In genomic region chr11:15603208-15603607, GRCh38 we compare ENCODE assay signal across 22 cellular contexts.
DNase-seq lines count a peak whose midpoint lies in the region; ATAC-seq and TF ChIP-seq lines count a peak whose summit lies in the region.
"Had no signal": no experiment of that assay in that cellular context is flagged by ENCODE, and none has a peak within 500 bp of the region (broad histone marks: within the 10 kb centered on the region; RNA-seq: fewer than 3 reads in every experiment).

No MANE protein-coding gene starts in this region.

- peak overlapping the region; percentile 52 for H3K27ac Mint-ChIP-seq in mesothelial cell of epicardium
- H3K27ac Mint-ChIP-seq: activated CD8-positive, alpha-beta T cell treated with anti-CD3 and anti-CD28 coated beads for 36 hours; naive thymus-derived CD8-positive, alpha-beta T cell had no signal

- no peak for ATAC-seq in HG03095 (IDR thresholded peaks at IDR 0.05; ENCODE audit: unreplicated experiment)
- no peak for ATAC-seq in GM18502 (IDR thresholded peaks at IDR 0.05; ENCODE audit: poor library complexity, unreplicated experiment)
- no peak for ATAC-seq in GM19455 (IDR thresholded peaks at IDR 0.05; ENCODE audit: unreplicated experiment)
- ATAC-seq: activated CD8-positive, alpha-beta T cell treated with anti-CD3 and anti-CD28 coated beads for 36 hours; esophagus mucosa; naive thymus-derived CD8-positive, alpha-beta T cell; pancreas had no signal

- peaks cover 30% of the 10 kb centered on the region for H3K4me1 Mint-ChIP-seq in mesothelial cell of epicardium
- H3K4me1 Mint-ChIP-seq: naive thymus-derived CD8-positive, alpha-beta T cell had no signal

- H3K9me3 Mint-ChIP-seq in mesothelial cell of epicardium, result no peaks in the 10 kb centered on the region
- H3K9me3 Mint-ChIP-seq: activated CD8-positive, alpha-beta T cell treated with anti-CD3 and anti-CD28 coated beads for 36 hours had no signal

- H3K4me3 Mint-ChIP-seq in mesothelial cell of epicardium, result no peak overlapping the region
- H3K4me3 Mint-ChIP-seq: activated CD8-positive, alpha-beta T cell treated with anti-CD3 and anti-CD28 coated beads for 36 hours; naive thymus-derived CD8-positive, alpha-beta T cell had no signal

- H3K27me3 Mint-ChIP-seq in mesothelial cell of epicardium (ENCODE audit: low read depth), result peaks cover 13% of the 10 kb centered on the region
- H3K27me3 Mint-ChIP-seq: activated CD8-positive, alpha-beta T cell treated with anti-CD3 and anti-CD28 coated beads for 36 hours had no signal

- peak; percentile 5 for DNase-seq in Ammon's horn (ENCODE audit: low spot score)
- peak; percentile 32 for DNase-seq in NCI-H1105 (lab: John Stamatoyannopoulos, UW)
- peak; percentile 61 for DNase-seq in epidermal melanocyte (ENCODE audit: insufficient read length, low spot score)
- DNase-seq in mesothelial cell of epicardium (ENCODE audit: low spot score in 2 of 2, unreplicated experiment in 2 of 2), result no peak
- DNase-seq in T-helper 1 cell, result no peak
- DNase-seq: activated CD4-positive, CD25-positive, alpha-beta regulatory T cell; activated CD8-positive, alpha-beta T cell treated with anti-CD3 and anti-CD28 coated beads for 36 hours; activated gamma-delta T cell; activated T-cell treated with anti-CD3 and anti-CD28 coated beads for 4 hours; Caco-2; effector CD8-positive, alpha-beta T cell; MM.1S; naive thymus-derived CD8-positive, alpha-beta T cell; NCI-H187 treated with DMSO at 0.1 percent for 48 hours; pancreas; RPMI8226; T1000 had no signal

- no peak for TF ChIP-seq CTCF in mesothelial cell of epicardium (IDR thresholded peaks at IDR 0.05; ENCODE audit: unreplicated experiment)

- H3K36me3 Mint-ChIP-seq in mesothelial cell of epicardium, result no peaks in the 10 kb centered on the region
- H3K36me3 Mint-ChIP-seq: brain; naive thymus-derived CD8-positive, alpha-beta T cell had no signal

Comparison
In these comparisons a context has a peak if more than half of its experiments do, and no peak if none do; other contexts are left out.
1. DNase-seq: peak in Ammon's horn (single experiment), NCI-H1105 (single experiment) and epidermal melanocyte (single experiment); none in mesothelial cell of epicardium (0 of 2) and T-helper 1 cell (0 of 5).